11 cellular contexts compared by ENCODE assay signal in the genomic region with DNA sequence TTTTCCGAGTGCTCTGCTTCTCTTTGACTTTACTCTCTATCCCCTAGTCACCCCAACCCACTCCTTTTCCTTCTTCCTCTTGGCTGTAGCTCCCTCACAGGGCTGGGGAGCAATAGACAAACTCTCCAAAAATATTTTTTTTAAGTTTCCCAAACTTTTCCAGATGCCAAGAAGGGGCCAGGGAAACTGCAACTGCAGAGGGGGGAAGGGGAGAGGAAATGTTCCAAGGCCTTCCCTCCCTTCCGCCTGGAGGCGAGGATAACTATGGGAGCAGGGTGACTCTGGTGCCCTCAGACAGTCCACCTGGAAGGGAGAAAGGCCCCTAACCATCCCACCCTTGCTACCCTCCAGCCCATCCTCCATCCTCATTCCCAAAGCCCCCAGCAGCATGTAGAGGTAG. TPM values are rescaled to one million over a fixed set of nuclear protein-coding genes. Genes with fewer than 3 reads are reported as not detected.
A peak's percentile ranks its signal among the peaks of the same experiment; 100 is the strongest.
DNase-seq lines count a peak whose midpoint lies in the region; ATAC-seq and TF ChIP-seq lines count a peak whose summit lies in the region.
"Had no signal": no experiment of that assay in that cellular context is flagged by ENCODE, and none has a peak within 500 bp of the region (broad histone marks: within the 10 kb centered on the region; RNA-seq: fewer than 3 reads in every experiment).

No MANE protein-coding gene starts in this region.

- H3T11ph ChIP-seq in H9 (ENCODE audit: low read length) = no peak overlapping the region

- H2BK20ac ChIP-seq in H9 (ENCODE audit: low read depth, low read length, poor library complexity, severe bottlenecking) = no peak overlapping the region

- H3K56ac ChIP-seq in H9 (ENCODE audit: insufficient read length, low read depth, low read length) = no peak overlapping the region

- H3K4me3 ChIP-seq in ovary (no peak overlapping the region), aorta (ENCODE audit: low read length in 2 of 2) (no peak overlapping the region), OCI-LY7 (ENCODE audit: low read depth, low read length, poor library complexity, severe bottlenecking) (no peak overlapping the region)

- peaks cover 3% of the 10 kb centered on the region for H3K23me2 ChIP-seq in H9 (ENCODE audit: insufficient read length, low read depth, low read length, poor library complexity, severe bottlenecking)

- intact Hi-C loops in Right ventricle myocardium inferior (cut with DNase I) = loop anchor here (2.0 kb wide), 1 partner anchor 16 kb away; no protein-coding TSS in a partner anchor
- intact Hi-C loops in cardiac septum (cut with DNase I) = loop anchor here (2.0 to 10.0 kb wide), 2 partner anchors 14 to 792 kb away; no protein-coding TSS in a partner anchor
- intact Hi-C loops in ovary (cut with DNase I) = loop anchor here in 2 of 4 donors (5.0 to 10.0 kb wide), 2 partner anchors 36 to 48 kb away; no protein-coding TSS in a partner anchor
- intact Hi-C loops in aorta (cut with DNase I) = no loop called here
- intact Hi-C loops in OCI-LY7 (cut with micrococcal nuclease; ENCODE audit: unreplicated experiment) = no loop called here

- H2BK5ac ChIP-seq in H9 (ENCODE audit: insufficient read length, low read length) = no peak overlapping the region

- H3K79me2 ChIP-seq in H9 (ENCODE audit: insufficient read depth, low read length) (no peaks in the 10 kb centered on the region), OCI-LY7 (ENCODE audit: insufficient read depth, low read depth, low read length) (no peaks in the 10 kb centered on the region)

- H3K9ac ChIP-seq in H9 (ENCODE audit: extremely low read depth, insufficient read length, low read length) = no peak overlapping the region

- DNase-seq in Right ventricle myocardium inferior (ENCODE audit: missing footprints) = no peak
- no peak for DNase-seq in cardiac septum (ENCODE audit: low spot score)
- DNase-seq in fibroblast of peridontal ligament (ENCODE audit: extremely low read depth) = peak; percentile 68
- peak in 3 of 5 donors; percentile 54 to 57 (median 57) for DNase-seq in ovary
- DNase-seq in aorta = no peak
- no peak for DNase-seq in H9
- no peak for DNase-seq in MV-4-11 (lab: John Stamatoyannopoulos, UW)
- DNase-seq in OCI-LY7 (ENCODE audit: low spot score) = no peak
- DNase-seq: activated effector memory CD4-positive, alpha-beta T cell treated with Interleukin-2 at 50 U/mL for 16 hours; effector CD8-positive, alpha-beta T cell; immature natural killer cell had no signal

- H3K4me3 Mint-ChIP-seq in H9 = peak overlapping the region in 1 of 2 experiments; percentile 41; a peak in 1 of 5 replicates

- no peak overlapping the region for H3K27ac Mint-ChIP-seq in H9

- no peak overlapping the region for H2BK120ac ChIP-seq in H9 (ENCODE audit: low read depth, low read length, poor library complexity, severe bottlenecking)

- peak; percentile 12 for ATAC-seq in Right ventricle myocardium inferior
- no peak for ATAC-seq in aorta (ENCODE audit: low FRiP score)

- no peak overlapping the region for H3K4me2 ChIP-seq in H9 (ENCODE audit: insufficient read depth, insufficient read length, low read length)
- H3K4me2 ChIP-seq in OCI-LY7 (ENCODE audit: low read length) = no peak overlapping the region

- H3K9me3 Mint-ChIP-seq in H9 = peaks cover 0 to 10% of the 10 kb centered on the region in 2 experiments; a peak in 2 of 5 replicates
- H3K9me3 Mint-ChIP-seq: immature natural killer cell had no signal

- H3K79me1 ChIP-seq in H9 (ENCODE audit: insufficient read depth, low read depth, low read length, poor library complexity, severe bottlenecking) = no peaks in the 10 kb centered on the region

- no peak overlapping the region for H3K18ac ChIP-seq in H9 (ENCODE audit: insufficient read length, low read depth, low read length)

- H4K5ac ChIP-seq in H9 (ENCODE audit: insufficient read length, low read depth, low read length) = no peak overlapping the region

- TF ChIP-seq POLR2A in ovary (IDR thresholded peaks at IDR 0.05) = no peak

- no peaks in the 10 kb centered on the region for H3K9me3 ChIP-seq in ovary
- no peaks in the 10 kb centered on the region for H3K9me3 ChIP-seq in aorta (ENCODE audit: control insufficient read depth, low read length)
- no peaks in the 10 kb centered on the region for H3K9me3 ChIP-seq in H9 (ENCODE audit: control insufficient read depth, low read depth, low read length)
- H3K9me3 ChIP-seq in OCI-LY7 (ENCODE audit: low read length) = no peaks in the 10 kb centered on the region

- H3K27me3 ChIP-seq in ovary (no peaks in the 10 kb centered on the region), aorta (ENCODE audit: control insufficient read depth in 1 of 2, insufficient read depth in 2 of 2, low read length in 1 of 2) (no peaks in the 10 kb centered on the region), H9 (ENCODE audit: insufficient read depth, low read length) (peaks cover 71% of the 10 kb centered on the region)

- H2BK15ac ChIP-seq in H9 (ENCODE audit: low read depth, low read length) = no peak overlapping the region

- no peak overlapping the region for H2AK5ac ChIP-seq in H9 (ENCODE audit: insufficient read length, low read length)

- peaks cover 36 to 57% of the 10 kb centered on the region in 2 experiments for H3K4me1 Mint-ChIP-seq in H9

- POLR2A ChIA-PET in OCI-LY7 (lab: Charles Lee) = interaction anchor here (0.6 kb wide), 1 partner anchor 129 kb away, joined by 4 read pairs; no protein-coding TSS in a partner anchor

- no peaks in the 10 kb centered on the region; a peak in 2 of 7 replicates for H3K36me3 Mint-ChIP-seq in H9 (ENCODE audit: insufficient read depth in 1 of 3, low read depth in 3 of 3)

- no peak overlapping the region for H3K4ac ChIP-seq in H9 (ENCODE audit: low read depth, low read length)

- no peaks in the 10 kb centered on the region for H3K9me2 ChIP-seq in OCI-LY7 (ENCODE audit: insufficient read depth, low read length)

- no peak overlapping the region for H4K91ac ChIP-seq in H9 (ENCODE audit: insufficient read length, low read depth, low read length)

- no peak overlapping the region for H3K23ac ChIP-seq in H9 (ENCODE audit: insufficient read length, low read depth, low read length)

- H3K14ac ChIP-seq in H9 (ENCODE audit: insufficient read depth, low read length) = no peak overlapping the region

- TF ChIP-seq EP300 in ovary (IDR thresholded peaks at IDR 0.05) = no peak

- no peak overlapping the region for H4K8ac ChIP-seq in H9 (replicated peaks; ENCODE audit: insufficient read length, low read depth, low read length)

- H2BK12ac ChIP-seq in H9 (ENCODE audit: insufficient read length, low read depth, low read length) = no peak overlapping the region

- H2AFZ ChIP-seq in H9 (ENCODE audit: low read length) = no peak overlapping the region
- H2AFZ ChIP-seq in OCI-LY7 (ENCODE audit: low read length) = no peak overlapping the region

- peaks cover 97% of the 10 kb centered on the region for H3K27me3 Mint-ChIP-seq in H9 (ENCODE audit: low read depth)

- TF ChIP-seq CTCF in ovary (IDR thresholded peaks at IDR 0.05) (no peak), H9 (conservative IDR thresholded peaks at IDR 0.05) (no peak), OCI-LY7 (conservative IDR thresholded peaks at IDR 0.05; ENCODE audit: low read length) (no peak)

- H3K36me3 ChIP-seq in ovary (no peaks in the 10 kb centered on the region), aorta (ENCODE audit: control insufficient read depth in 1 of 2, insufficient read depth in 2 of 2, low read length in 1 of 2) (no peaks in the 10 kb centered on the region), OCI-LY7 (ENCODE audit: insufficient read depth, low read length) (no peaks in the 10 kb centered on the region)

- 10 to 23% (median 22%) methylated on average over 3 of the region's 3 CpGs for WGBS in ovary, 3 donors
- WGBS in aorta, 2 donors = 5 to 15% methylated on average over 3 of the region's 3 CpGs
- no CpG with 5 or more reads among the region's 3 CpGs for WGBS in H9 (ENCODE audit: extremely low coverage, insufficient read length, low lambda C conversion rate)

- no TSS peak for BruUV-seq in OCI-LY7 (replicated peaks; lab: Mats Ljungman, UMichigan)

- CTCF ChIA-PET in OCI-LY7 (lab: Charles Lee; ENCODE audit: unreplicated experiment) = no interaction called here

- H3K4me1 ChIP-seq in ovary (ENCODE audit: insufficient read depth) (peaks cover 56% of the 10 kb centered on the region), aorta (ENCODE audit: control insufficient read depth in 1 of 2, insufficient read depth in 2 of 2, low read length in 2 of 2) (peaks cover 0 to 13% of the 10 kb centered on the region in 2 donors), H9 (ENCODE audit: insufficient read depth, low read length) (peaks cover 5% of the 10 kb centered on the region; the same call in 1 of the 2 replicates), OCI-LY7 (ENCODE audit: insufficient read depth, low read length, poor library complexity, severe bottlenecking) (no peaks in the 10 kb centered on the region)

- H4K20me1 ChIP-seq in H9 (ENCODE audit: control insufficient read depth, insufficient read depth, insufficient read length) (no peaks in the 10 kb centered on the region), OCI-LY7 (ENCODE audit: insufficient read depth, low read length) (no peaks in the 10 kb centered on the region)

- H3K27ac ChIP-seq in ovary = peak overlapping the region; percentile 91 to 95
- peak overlapping the region; percentile 83 to 88 for H3K27ac ChIP-seq in aorta (ENCODE audit: low read depth in 1 of 2, low read length in 2 of 2)
- H3K27ac ChIP-seq in H9 (ENCODE audit: insufficient read length, low read depth, low read length) = no peak overlapping the region
- no peak overlapping the region for H3K27ac ChIP-seq in OCI-LY7 (ENCODE audit: low read depth, low read length, poor library complexity, severe bottlenecking)

RNA-seq across cellular contexts. Expression of gene LYL1, which starts 49.4 kb away (rescaled TPM):
- total RNA-seq in Right ventricle myocardium inferior = 9.4 TPM
- total RNA-seq in cardiac septum = 9.4 TPM
- total RNA-seq in ovary = 1 to 10 TPM; 2.9 to 7.4 (median 6.7) TPM
- 1 to 10 TPM in 1 of 2 donors, under 1 TPM in 1; 0.90 to 5.0 TPM for polyA plus RNA-seq in ovary
- total RNA-seq in aorta = 10 to 100 TPM in 1 of 2 donors, 1 to 10 TPM in 1; 8.7 to 28.6 TPM
- polyA plus RNA-seq in aorta = 1 to 10 TPM; 7.3 to 9.3 TPM
- 0.63 and 0.86 TPM in 2 replicates for total RNA-seq in H9 (2021)
- 66.8 and 75.5 TPM in 2 replicates for total RNA-seq in OCI-LY7 (2014; rRNA removed; shearing (Covaris generic))
- total RNA-seq in OCI-LY7 (2022) = 70.4 and 72.5 TPM in 2 replicates

RNA-seq across cellular contexts. Expression of gene NFIX, which starts 58.0 kb away (rescaled TPM):
- 159 TPM for total RNA-seq in Right ventricle myocardium inferior
- 123 TPM for total RNA-seq in cardiac septum
- total RNA-seq in ovary = 100 to 1,000 TPM in 5 of 7 donors, 10 to 100 TPM in 2; 30.3 to 256 (median 223) TPM
- polyA plus RNA-seq in ovary = 10 to 100 TPM; 76.9 to 82.2 TPM
- total RNA-seq in aorta = 100 to 1,000 TPM; 184 to 327 TPM
- polyA plus RNA-seq in aorta = 10 to 100 TPM; 45.5 to 49.8 TPM
- total RNA-seq in H9 (2021) = 0.20 and 0.31 TPM in 2 replicates
- total RNA-seq in OCI-LY7 (2014; rRNA removed; shearing (Covaris generic)) = 0.03 and 0.16 TPM in 2 replicates
- 0.68 and 0.72 TPM in 2 replicates for total RNA-seq in OCI-LY7 (2022)

Comparison
In these comparisons a context has a peak if more than half of its experiments do, and no peak if none do; other contexts are left out.
1. DNase-seq: peak in fibroblast of peridontal ligament (single experiment) and ovary (3 of 5); none in Right ventricle myocardium inferior (single experiment), cardiac septum (single experiment), aorta (0 of 2), H9 (single experiment), MV-4-11 (single experiment) and OCI-LY7 (single experiment).
2. H3K27ac ChIP-seq: peak in ovary (2 of 2) and aorta (2 of 2); none in H9 (single experiment) and OCI-LY7 (single experiment).
3. RNA of gene NFIX, which starts 58.0 kb away (total RNA-seq): 184 to 327 TPM in aorta, 30.3 to 256 TPM in ovary, 159 TPM in Right ventricle myocardium inferior (single experiment) and 123 TPM in cardiac septum (single experiment); 0.03 to 0.72 TPM in OCI-LY7 and 0.20 to 0.31 TPM in H9; every median in the first group is over 10 times any median in the second.
4. intact Hi-C loops: an anchor here in Right ventricle myocardium inferior (2.0 kb wide) and cardiac septum (2.0 to 10.0 kb wide); none called in aorta and OCI-LY7.